Comparison of ENCODE assay signal across 15 cellular contexts in genomic region chr6:158669145-158670035, GRCh38. TPM values are rescaled to one million over a fixed set of nuclear protein-coding genes. Genes with fewer than 3 reads are reported as not detected.
DNase-seq lines count a peak whose midpoint lies in the region; ATAC-seq and TF ChIP-seq lines count a peak whose summit lies in the region.
"Had no signal": no experiment of that assay in that cellular context is flagged by ENCODE, and none has a peak within 500 bp of the region (broad histone marks: within the 10 kb centered on the region; RNA-seq: fewer than 3 reads in every experiment).

No MANE protein-coding gene starts in this region.

- H3K4me3 Mint-ChIP-seq in natural killer cell (no peak overlapping the region), endothelial cell (ENCODE audit: unreplicated experiment) (no peak overlapping the region)
- H3K4me3 Mint-ChIP-seq: CD4-positive, alpha-beta T cell; dendritic cell treated with granulocyte-macrophage colony-stimulating factor and Interleukin-4, amounts not matched to agents 40 ng/mL and 50 ng/mL, for 4 days; stimulated activated naive CD8-positive, alpha-beta T cell treated with anti-CD3 and anti-CD28 coated beads, Interleukin-15, amount 100 ng/mL, for 72 hours had no signal

- H3K36me3 Mint-ChIP-seq in natural killer cell (no peaks in the 10 kb centered on the region), endothelial cell (ENCODE audit: low read depth, unreplicated experiment) (no peaks in the 10 kb centered on the region)

- DNase-seq in DMS79 treated with DMSO at 0.1 percent for 48 hours (lab: John Stamatoyannopoulos, UW) (peak; percentile 58), NCI-H1105 (lab: John Stamatoyannopoulos, UW) (peak; percentile 42), astrocyte of the cerebellum (ENCODE audit: low read depth) (peak; percentile 39), natural killer cell (no peak), left colon (no peak), endothelial cell (ENCODE audit: low spot score) (no peak), mesenteric fat pad (ENCODE audit: low spot score) (no peak)
- DNase-seq: CD4-positive, alpha-beta T cell; GF-D8; NCI-H774; right cardiac atrium; SHP77 treated with DMSO at 0.1 percent for 48 hours; stimulated activated CD4-positive, alpha-beta T cell treated with anti-CD3 and anti-CD28 coated beads, Interleukin-4, amount 100 ng/mL, for 1 hour; stimulated activated naive CD8-positive, alpha-beta T cell treated with anti-CD3 and anti-CD28 coated beads, Interleukin-15, amount 100 ng/mL, for 72 hours had no signal

- H3K4me3 ChIP-seq in astrocyte of the cerebellum (ENCODE audit: low read depth, low read length) = no peak overlapping the region

- H3K27me3 Mint-ChIP-seq in natural killer cell (ENCODE audit: low read depth in 2 of 2) (no peaks in the 10 kb centered on the region), endothelial cell (ENCODE audit: unreplicated experiment) (no peaks in the 10 kb centered on the region)
- H3K27me3 Mint-ChIP-seq: CD4-positive, alpha-beta T cell; dendritic cell treated with granulocyte-macrophage colony-stimulating factor and Interleukin-4, amounts not matched to agents 40 ng/mL and 50 ng/mL, for 4 days; stimulated activated naive CD8-positive, alpha-beta T cell treated with anti-CD3 and anti-CD28 coated beads, Interleukin-15, amount 100 ng/mL, for 72 hours had no signal

- H3K4me1 Mint-ChIP-seq in natural killer cell = peaks cover 16 to 22% of the 10 kb centered on the region in 2 donors
- H3K4me1 Mint-ChIP-seq in endothelial cell (ENCODE audit: unreplicated experiment) = no peaks in the 10 kb centered on the region

- no peak for TF ChIP-seq CTCF in astrocyte of the cerebellum (IDR thresholded peaks at IDR 0.05; ENCODE audit: low read depth, low read length, missing control alignments)
- no peak for TF ChIP-seq CTCF in natural killer cell (IDR thresholded peaks at IDR 0.05)
- TF ChIP-seq CTCF in endothelial cell (IDR thresholded peaks at IDR 0.05; ENCODE audit: unreplicated experiment) = no peak

- no peaks in the 10 kb centered on the region for H3K9me3 Mint-ChIP-seq in natural killer cell
- H3K9me3 Mint-ChIP-seq in endothelial cell (ENCODE audit: unreplicated experiment) = no peaks in the 10 kb centered on the region
- H3K9me3 Mint-ChIP-seq: CD4-positive, alpha-beta T cell; dendritic cell treated with granulocyte-macrophage colony-stimulating factor and Interleukin-4, amounts not matched to agents 40 ng/mL and 50 ng/mL, for 4 days; stimulated activated naive CD8-positive, alpha-beta T cell treated with anti-CD3 and anti-CD28 coated beads, Interleukin-15, amount 100 ng/mL, for 72 hours had no signal

- in situ Hi-C loops in astrocyte of the cerebellum (cut with HindIII; ENCODE audit: low sequenced_read_pairs) = no loop called here

- peak overlapping the region; percentile 6 to 58 for H3K27ac Mint-ChIP-seq in natural killer cell
- H3K27ac Mint-ChIP-seq in endothelial cell (ENCODE audit: unreplicated experiment) = no peak overlapping the region
- H3K27ac Mint-ChIP-seq: CD4-positive, alpha-beta T cell; stimulated activated naive CD8-positive, alpha-beta T cell treated with anti-CD3 and anti-CD28 coated beads, Interleukin-15, amount 100 ng/mL, for 72 hours had no signal

- intact Hi-C loops in natural killer cell (cut with micrococcal nuclease) = no loop called here
- intact Hi-C loops in left colon (cut with DNase I, micrococcal nuclease) = no loop called here

- ATAC-seq in natural killer cell = no peak
- no peak for ATAC-seq in left colon
- ATAC-seq: right cardiac atrium; stimulated activated naive CD8-positive, alpha-beta T cell treated with anti-CD3 and anti-CD28 coated beads, Interleukin-15, amount 100 ng/mL, for 72 hours had no signal

RNA-seq across cellular contexts. Expression of gene SYTL3, which starts 19.5 kb away (rescaled TPM):
- total RNA-seq in natural killer cell (100 to 1,000 TPM in 1 of 3 donors, 10 to 100 TPM in 2; 84.1 to 143 (median 89.0) TPM), left colon (1 to 10 TPM; 2.6 to 2.7 TPM), endothelial cell (ENCODE audit: unreplicated experiment) (0.77 TPM), mesenteric fat pad (4.1 TPM)

RNA-seq across cellular contexts. Expression of gene DYNLT1, which starts 24.8 kb away (rescaled TPM):
- total RNA-seq in natural killer cell (100 to 1,000 TPM in 1 of 3 donors, 10 to 100 TPM in 2; 85.7 to 106 (median 86.8) TPM), left colon (100 to 1,000 TPM; 142 to 178 TPM), endothelial cell (ENCODE audit: unreplicated experiment) (115 TPM), mesenteric fat pad (95.1 TPM)

Comparison
In these comparisons a context has a peak if more than half of its experiments do, and no peak if none do; other contexts are left out.
1. DNase-seq: peak in DMS79 treated with DMSO at 0.1 percent for 48 hours (single experiment), NCI-H1105 (single experiment) and astrocyte of the cerebellum (single experiment); none in natural killer cell (single experiment), left colon (0 of 2), endothelial cell (single experiment) and mesenteric fat pad (single experiment).
2. RNA of gene SYTL3, which starts 19.5 kb away (total RNA-seq): 84.1 to 143 TPM in natural killer cell; 4.1 TPM in mesenteric fat pad (single experiment), 2.6 to 2.7 TPM in left colon and 0.77 TPM in endothelial cell (single experiment); every median in the first group is over 10 times any median in the second.